ENCODE assay signal across 27 cellular contexts in genomic region chr9:21082671-21083070, GRCh38. TPM values are rescaled to one million over a fixed set of nuclear protein-coding genes. Genes with fewer than 3 reads are reported as not detected.
"Had no signal": no experiment of that assay in that cellular context is flagged by ENCODE, and none has a peak within 500 bp of the region (broad histone marks: within the 10 kb centered on the region; RNA-seq: fewer than 3 reads in every experiment).

No MANE protein-coding gene starts in this region.

- H3K36me3 Mint-ChIP-seq: activated naive CD4-positive, alpha-beta T cell treated with anti-CD3 and anti-CD28 coated beads, Interleukin-2, amount 10 ng/mL, durations not matched to agents 7 days and 5 days; stimulated activated effector memory CD8-positive, alpha-beta T cell treated with anti-CD3 and anti-CD28 coated beads, Interleukin-12 subunit alpha, Interleukin-12 subunit beta, amount 100 ng/mL, for 72 hours had no signal

- H3K9me3 Mint-ChIP-seq: activated CD4-positive, alpha-beta memory T cell treated with anti-CD3 and anti-CD28 coated beads, Interleukin-2, amount 10 ng/mL, durations not matched to agents 7 days and 5 days; activated T-cell treated with anti-CD3 and anti-CD28 coated beads, Interleukin-2, amount 50 U/mL, for 24 hours had no signal

- H3K27ac Mint-ChIP-seq: activated CD4-positive, alpha-beta memory T cell treated with anti-CD3 and anti-CD28 coated beads, Interleukin-2, amount 10 ng/mL, durations not matched to agents 7 days and 5 days; activated naive CD4-positive, alpha-beta T cell treated with anti-CD3 and anti-CD28 coated beads, Interleukin-2, amount 10 ng/mL, durations not matched to agents 7 days and 5 days; activated T-cell treated with anti-CD3 and anti-CD28 coated beads, Interleukin-2, amount 50 U/mL, for 24 hours; stimulated activated effector memory CD8-positive, alpha-beta T cell treated with anti-CD3 and anti-CD28 coated beads, Interleukin-12 subunit alpha, Interleukin-12 subunit beta, amount 100 ng/mL, for 72 hours; WTC11 had no signal

- H3K9me3 ChIP-seq: adrenal gland, gastrocnemius medialis, mucosa of descending colon, thyroid gland had no signal

- H3K4me1 ChIP-seq: adrenal gland, breast epithelium, psoas muscle had no signal

- H3K4me1 Mint-ChIP-seq: WTC11 had no signal

- H3K27ac ChIP-seq: adrenal gland, breast epithelium, gastrocnemius medialis, ovary, psoas muscle had no signal

- H3K36me3 ChIP-seq: adrenal gland, breast epithelium, gastrocnemius medialis, ovary, thyroid gland had no signal

- H3K27me3 Mint-ChIP-seq: activated CD4-positive, alpha-beta memory T cell treated with anti-CD3 and anti-CD28 coated beads, Interleukin-2, amount 10 ng/mL, durations not matched to agents 7 days and 5 days; activated CD4-positive, alpha-beta T cell treated with anti-CD3 and anti-CD28 coated beads for 36 hours; activated T-cell treated with anti-CD3 and anti-CD28 coated beads, Interleukin-2, amount 50 U/mL, for 24 hours had no signal

- DNase-seq: activated CD4-positive, alpha-beta memory T cell treated with anti-CD3 and anti-CD28 coated beads, Interleukin-2, amount 10 ng/mL, durations not matched to agents 7 days and 5 days; activated CD4-positive, alpha-beta T cell treated with anti-CD3 and anti-CD28 coated beads for 36 hours; activated T-cell treated with anti-CD3 and anti-CD28 coated beads, Interleukin-2, amount 50 U/mL, for 24 hours; adrenal gland; cerebellar nuclear complex; cortex of kidney; gastrocnemius medialis; head of caudate nucleus; mesenchymal stem cell; mucosa of descending colon; ovary; psoas muscle; right cardiac atrium; stimulated activated CD4-positive, alpha-beta T cell treated with anti-CD3 and anti-CD28 coated beads, Interleukin-4, amount 100 ng/mL, for 1 hour; SW 1271; thyroid gland had no signal

- ATAC-seq: gastrocnemius medialis; mucosa of descending colon; naive thymus-derived CD4-positive, alpha-beta T cell; psoas muscle; stimulated activated effector memory CD8-positive, alpha-beta T cell treated with anti-CD3 and anti-CD28 coated beads, Interleukin-12 subunit alpha, Interleukin-12 subunit beta, amount 100 ng/mL, for 72 hours; WTC11 had no signal

- H3K27me3 ChIP-seq: adrenal gland, breast epithelium, gastrocnemius medialis, ovary, thyroid gland had no signal

- H3K4me3 ChIP-seq: adrenal gland, breast epithelium, gastrocnemius medialis, mucosa of descending colon, ovary, psoas muscle, thyroid gland had no signal

- H3K4me3 Mint-ChIP-seq: activated CD4-positive, alpha-beta memory T cell treated with anti-CD3 and anti-CD28 coated beads, Interleukin-2, amount 10 ng/mL, durations not matched to agents 7 days and 5 days; WTC11 had no signal

RNA-seq across cellular contexts. Expression of gene IFNB1, which starts 4.9 kb away (rescaled TPM):
- total RNA-seq: adrenal gland; breast epithelium; gastrocnemius medialis; kidney epithelial cell; lower leg skin; mucosa of descending colon; naive thymus-derived CD4-positive, alpha-beta T cell; ovary; psoas muscle; right cardiac atrium; T-helper 2 cell treated with Interferon-gamma antibody and Interleukin-4, amounts not matched to agents 100 ng/mL and 5 ng/mL, for 36 hours; thyroid gland; WTC11 had no signal
- polyA plus RNA-seq: adrenal gland; esophagus; naive thymus-derived CD4-positive, alpha-beta T cell; ovary; psoas muscle; right cardiac atrium; small intestine had no signal

RNA-seq across cellular contexts. Expression of gene IFNW1, which starts 59.0 kb away (rescaled TPM):
- total RNA-seq: activated CD4-positive, alpha-beta memory T cell treated with anti-CD3 and anti-CD28 coated beads, Interleukin-2, amount 10 ng/mL, durations not matched to agents 7 days and 5 days; activated CD4-positive, alpha-beta T cell treated with anti-CD3 and anti-CD28 coated beads for 36 hours; adrenal gland; astrocyte; breast epithelium; gastrocnemius medialis; kidney epithelial cell; lower leg skin; mucosa of descending colon; naive thymus-derived CD4-positive, alpha-beta T cell; ovary; psoas muscle; right cardiac atrium; T-helper 2 cell treated with Interferon-gamma antibody and Interleukin-4, amounts not matched to agents 100 ng/mL and 5 ng/mL, for 36 hours; thyroid gland; WTC11 had no signal
- polyA plus RNA-seq: adrenal gland; esophagus; naive thymus-derived CD4-positive, alpha-beta T cell; ovary; psoas muscle; right cardiac atrium; small intestine had no signal
